ENCODE assay signal across 19 cellular contexts in genomic region chr3:136296960-136297359, GRCh38.
"Had no signal": no experiment of that assay in that cellular context is flagged by ENCODE, and none has a peak within 500 bp of the region (broad histone marks: within the 10 kb centered on the region; RNA-seq: fewer than 3 reads in every experiment).

No MANE protein-coding gene starts in this region.

- H3K4me1 ChIP-seq: heart right ventricle, psoas muscle, right lobe of liver, tibial artery, upper lobe of left lung, uterus had no signal

- H3K36me3 ChIP-seq: neutrophil, uterus had no signal

- H3K27ac Mint-ChIP-seq: stimulated activated effector memory CD8-positive, alpha-beta T cell treated with anti-CD3 and anti-CD28 coated beads, Interleukin-12 subunit alpha, Interleukin-12 subunit beta, amount 100 ng/mL, for 72 hours; stimulated activated naive CD8-positive, alpha-beta T cell treated with anti-CD3 and anti-CD28 coated beads, Interleukin-15, Interleukin-2, amounts not matched to agents 100 ng/mL and 50 ng/mL, for 24 hours had no signal

- H3K9me3 Mint-ChIP-seq: naive thymus-derived CD8-positive, alpha-beta T cell; stimulated activated effector memory CD8-positive, alpha-beta T cell treated with anti-CD3 and anti-CD28 coated beads, Interleukin-12 subunit alpha, Interleukin-12 subunit beta, amount 100 ng/mL, for 72 hours; stimulated activated naive CD8-positive, alpha-beta T cell treated with anti-CD3 and anti-CD28 coated beads, Interleukin-15, Interleukin-2, amounts not matched to agents 100 ng/mL and 50 ng/mL, for 24 hours had no signal

- H3K4me3 ChIP-seq: coronary artery, heart right ventricle, mucosa of descending colon, psoas muscle, right lobe of liver, tibial artery, upper lobe of left lung, uterus had no signal

- H3K27ac ChIP-seq: coronary artery, heart right ventricle, neutrophil, psoas muscle, right lobe of liver, tibial artery, upper lobe of left lung, uterus had no signal

- H3K4me1 Mint-ChIP-seq: stimulated activated effector memory CD8-positive, alpha-beta T cell treated with anti-CD3 and anti-CD28 coated beads, Interleukin-12 subunit alpha, Interleukin-12 subunit beta, amount 100 ng/mL, for 72 hours had no signal

- H3K9me3 ChIP-seq: heart right ventricle, mucosa of descending colon, neutrophil, psoas muscle, right lobe of liver, tibial artery, upper lobe of left lung, uterus had no signal

- H3K4me3 Mint-ChIP-seq: naive thymus-derived CD8-positive, alpha-beta T cell; stimulated activated effector memory CD8-positive, alpha-beta T cell treated with anti-CD3 and anti-CD28 coated beads, Interleukin-12 subunit alpha, Interleukin-12 subunit beta, amount 100 ng/mL, for 72 hours; stimulated activated naive CD8-positive, alpha-beta T cell treated with anti-CD3 and anti-CD28 coated beads, Interleukin-15, Interleukin-2, amounts not matched to agents 100 ng/mL and 50 ng/mL, for 24 hours had no signal

- H3K27me3 ChIP-seq: heart right ventricle, neutrophil, right lobe of liver, tibial artery, upper lobe of left lung, uterus had no signal

- H3K27me3 Mint-ChIP-seq: naive thymus-derived CD8-positive, alpha-beta T cell; stimulated activated naive CD8-positive, alpha-beta T cell treated with anti-CD3 and anti-CD28 coated beads, Interleukin-15, Interleukin-2, amounts not matched to agents 100 ng/mL and 50 ng/mL, for 24 hours had no signal

- DNase-seq: effector CD4-positive, alpha-beta T cell; heart right ventricle; hypothalamus; kidney glomerular epithelial cell; mammary epithelial cell; mucosa of descending colon; naive thymus-derived CD8-positive, alpha-beta T cell; psoas muscle; retina; right lobe of liver; stimulated activated CD4-positive, alpha-beta T cell treated with anti-CD3 and anti-CD28 coated beads, Interleukin-4, amount 100 ng/mL, for 1 hour; stimulated activated CD8-positive, alpha-beta memory T cell treated with anti-CD3 and anti-CD28 coated beads, Interleukin-4, amount 100 ng/mL, for 48 hours; tibial artery; upper lobe of left lung; uterus had no signal
